Comparison of ENCODE assay signal across 8 cellular contexts in genomic region chr6:86937219-86938079, GRCh38. TPM values are rescaled to one million over a fixed set of nuclear protein-coding genes. Genes with fewer than 3 reads are reported as not detected.
DNase-seq lines count a peak whose midpoint lies in the region; ATAC-seq, FAIRE-seq and TF ChIP-seq lines count a peak whose summit lies in the region.

Gene HTR1E, plus strand, starts transcription at chr6:86937528. Its CDS starts 77,807 bp downstream, at chr6:87015335.

- in situ Hi-C loops in HepG2 (cut with HindIII; ENCODE audit: extremely low pct_ligation_motif_present, low pct_unique_long_range_greater_than_20kb) = no loop called here

- H3K9ac ChIP-seq in HepG2 (ENCODE audit: insufficient read depth, low read depth, low read length) = no peak within 1 kb of the TSS

- H3K27ac ChIP-seq in breast epithelium (no peak within 1 kb of the TSS), HepG2 (ENCODE audit: extremely low read length, insufficient read depth, low read length) (no peak within 1 kb of the TSS), thoracic aorta (no peak within 1 kb of the TSS), small intestine (ENCODE audit: low read depth in 1 of 2, low read length in 1 of 2) (no peak within 1 kb of the TSS)

- intact Hi-C loops in breast epithelium (cut with DNase I; ENCODE audit: low total_unique reads) (no loop called here), HepG2 (cut with micrococcal nuclease; ENCODE audit: unreplicated experiment) (loop anchor here (5.0 to 10.0 kb wide), 2 partner anchors 80 to 1183 kb away; no protein-coding TSS in a partner anchor)

- ATAC-seq in HG02759 (IDR thresholded peaks at IDR 0.05; ENCODE audit: unreplicated experiment) (peak; percentile 78), HepG2 (peak; percentile 98), thoracic aorta (ENCODE audit: insufficient number of reproducible peaks, low FRiP score, low read depth) (no peak)

- peak within 1 kb of the TSS; percentile 86 for H3K4me2 ChIP-seq in HepG2 (ENCODE audit: low read depth, low read length)

- H2AFZ ChIP-seq in HepG2 (ENCODE audit: low read length) = no peak within 1 kb of the TSS

- no peaks in the 10 kb centered on the region for H3K79me2 ChIP-seq in HepG2 (ENCODE audit: insufficient read depth, low read length)

- H3K9me3 ChIP-seq in breast epithelium (no peaks in the 10 kb centered on the region), HepG2 (ENCODE audit: low read length) (no peaks in the 10 kb centered on the region), thoracic aorta (no peaks in the 10 kb centered on the region), small intestine (ENCODE audit: control insufficient read depth, low read depth) (no peaks in the 10 kb centered on the region)

- TF ChIP-seq POLR2A in breast epithelium (IDR thresholded peaks at IDR 0.05) = no peak
- TF ChIP-seq POLR2A in HepG2 (IDR thresholded peaks at IDR 0.05; ENCODE audit: insufficient read depth in 1 of 2, low read depth in 2 of 2, low read length in 2 of 2) = no peak

- TF ChIP-seq EP300 in HepG2 (IDR thresholded peaks at IDR 0.05; ENCODE audit: low read depth in 2 of 2, low read length in 2 of 2) (no peak), HepG2 (CRISPR knock-in tag; IDR thresholded peaks at IDR 0.05; ENCODE audit: borderline replicate concordance) (no peak)

- peak in 2 of 3 donors; percentile 10 to 40 for TF ChIP-seq CTCF in breast epithelium (IDR thresholded peaks at IDR 0.05)
- TF ChIP-seq CTCF in HepG2 (CRISPR knock-in tag; IDR thresholded peaks at IDR 0.05) = peak; percentile 87
- TF ChIP-seq CTCF in thoracic aorta (IDR thresholded peaks at IDR 0.05) = peak; percentile 37

- H3K4me3 ChIP-seq in breast epithelium (peak within 1 kb of the TSS in 2 of 3 donors; percentile 33 to 61), HepG2 (replicated peaks in 1 of 3; ENCODE audit: insufficient read depth in 1 of 3, low read depth in 2 of 3, low read length in 3 of 3) (peak within 1 kb of the TSS; percentile 14 to 67 (median 45); a peak in 5 of 6 replicates), thoracic aorta (peak within 1 kb of the TSS; percentile 57), small intestine (ENCODE audit: low read depth in 1 of 2, low read length in 2 of 2) (no peak within 1 kb of the TSS)

- H3K27me3 ChIP-seq in breast epithelium = peaks cover 0 to 17% of the 10 kb centered on the region in 2 donors
- H3K27me3 ChIP-seq in HepG2 (ENCODE audit: control insufficient read depth in 1 of 2, insufficient read depth in 2 of 2, low read length in 2 of 2) = no peaks in the 10 kb centered on the region
- no peaks in the 10 kb centered on the region for H3K27me3 ChIP-seq in thoracic aorta (replicated peaks; ENCODE audit: insufficient read depth)
- H3K27me3 ChIP-seq in small intestine (ENCODE audit: control insufficient read depth in 2 of 2, insufficient read depth in 2 of 2, low read length in 2 of 2) = peaks cover 3 to 11% of the 10 kb centered on the region in 2 donors

- CTCF ChIA-PET in HepG2 (lab: Yijun Ruan, JAX; ENCODE audit: low intra/inter-chr PET ratio, low total read pairs) = no interaction called here

- H4K20me1 ChIP-seq in HepG2 (ENCODE audit: insufficient read depth, low read length) = no peaks in the 10 kb centered on the region

- no peaks in the 10 kb centered on the region for H3K36me3 ChIP-seq in breast epithelium
- H3K36me3 ChIP-seq in HepG2 (replicated peaks in 1 of 2; ENCODE audit: control insufficient read depth in 1 of 2, insufficient read depth in 2 of 2, low read length in 2 of 2) = no peaks in the 10 kb centered on the region
- no peaks in the 10 kb centered on the region for H3K36me3 ChIP-seq in thoracic aorta
- no peaks in the 10 kb centered on the region for H3K36me3 ChIP-seq in small intestine (ENCODE audit: control insufficient read depth in 2 of 2, insufficient read depth in 2 of 2, low read length in 2 of 2)

- 0 out of 2 replicates have a peak, but pooled peaks have one; percentile 41 for TF ChIP-seq RAD21 in HepG2 (CRISPR knock-in tag; IDR thresholded peaks at IDR 0.05)

- BruUV-seq in HepG2 (replicated peaks; lab: Mats Ljungman, UMichigan) = no TSS peak

- DNase-seq in activated T-cell treated with anti-CD3 and anti-CD28 coated beads, Interleukin-2, amount 50 U/mL, for 48 hours = peak; percentile 28 to 38
- no peak for DNase-seq in activated T-cell treated with anti-CD3 and anti-CD28 coated beads for 4 hours
- DNase-seq in NCI-H510A treated with DMSO at 0.1 percent for 48 hours (lab: John Stamatoyannopoulos, UW) = peak; percentile 75
- DNase-seq in breast epithelium (ENCODE audit: low spot score in 2 of 2) = peak in 1 of 2 donors; percentile 15
- peak; percentile 42 for DNase-seq in HepG2 (ENCODE audit: low spot score)
- DNase-seq in thoracic aorta (ENCODE audit: low spot score) = no peak
- no peak for DNase-seq in small intestine

- peak; percentile 28 for FAIRE-seq in HepG2 (lab: Jason Lieb, UNC)
- FAIRE-seq in small intestine (lab: Jason Lieb, UNC) = no peak

- WGBS in HepG2 (ENCODE audit: low lambda C conversion rate) = under 1% methylated on average over 39 of the region's 55 CpGs
- WGBS in small intestine, 3 donors = 4 to 8% (median 5%) methylated on average over 55 of the region's 55 CpGs

- no peaks in the 10 kb centered on the region for H3K4me1 ChIP-seq in breast epithelium
- peaks cover 21% of the 10 kb centered on the region for H3K4me1 ChIP-seq in HepG2 (ENCODE audit: insufficient read depth, low read length)
- H3K4me1 ChIP-seq in thoracic aorta (ENCODE audit: control insufficient read depth in 1 of 2, low read depth in 2 of 2) = no peaks in the 10 kb centered on the region
- no peaks in the 10 kb centered on the region for H3K4me1 ChIP-seq in small intestine (ENCODE audit: control insufficient read depth in 2 of 2, insufficient read depth in 1 of 2, low read depth in 1 of 2, low read length in 1 of 2)

- POLR2A ChIA-PET in HepG2 (lab: Yijun Ruan, JAX) = no interaction called here

TF ChIP-seq in HepG2, 621 proteins besides CTCF, POLR2A, EP300 and RAD21 (continues in another document):
- TF ChIP-seq YY1 (IDR thresholded peaks at IDR 0.05; ENCODE audit: insufficient read depth, insufficient replicate concordance, low read depth, low read length) = peak; percentile 35
- no peak for TF ChIP-seq ZFP36 (IDR thresholded peaks at IDR 0.05; ENCODE audit: borderline replicate concordance, low read depth, low read length, partially characterized antibody)
- peak; percentile 31; the same call in 1 of the 2 replicates for TF ChIP-seq ZNF605 (CRISPR knock-in tag; IDR thresholded peaks at IDR 0.05)
- TF ChIP-seq HNF4A (CRISPR knock-in tag; IDR thresholded peaks at IDR 0.05) = peak; percentile 58
- TF ChIP-seq, protein P1, sequence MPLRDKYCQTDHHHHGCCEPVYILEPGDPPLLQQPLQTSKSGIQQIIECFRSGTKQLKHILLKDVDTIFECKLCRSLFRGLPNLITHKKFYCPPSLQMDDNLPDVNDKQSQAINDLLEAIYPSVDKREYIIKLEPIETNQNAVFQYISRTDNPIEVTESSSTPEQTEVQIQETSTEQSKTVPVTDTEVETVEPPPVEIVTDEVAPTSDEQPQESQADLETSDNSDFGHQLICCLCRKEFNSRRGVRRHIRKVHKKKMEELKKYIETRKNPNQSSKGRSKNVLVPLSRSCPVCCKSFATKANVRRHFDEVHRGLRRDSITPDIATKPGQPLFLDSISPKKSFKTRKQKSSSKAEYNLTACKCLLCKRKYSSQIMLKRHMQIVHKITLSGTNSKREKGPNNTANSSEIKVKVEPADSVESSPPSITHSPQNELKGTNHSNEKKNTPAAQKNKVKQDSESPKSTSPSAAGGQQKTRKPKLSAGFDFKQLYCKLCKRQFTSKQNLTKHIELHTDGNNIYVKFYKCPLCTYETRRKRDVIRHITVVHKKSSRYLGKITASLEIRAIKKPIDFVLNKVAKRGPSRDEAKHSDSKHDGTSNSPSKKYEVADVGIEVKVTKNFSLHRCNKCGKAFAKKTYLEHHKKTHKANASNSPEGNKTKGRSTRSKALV (CRISPR knock-in tag; IDR thresholded peaks at IDR 0.05) = peak; percentile 85

RNA-seq across cellular contexts. Expression of gene HTR1E, which starts in this region (rescaled TPM):
- total RNA-seq in breast epithelium (not detected), HepG2 (2016; rRNA removed; fragmentation: Illumina TruSeq; extraction: Trizol) (not detected in 2 replicates), thoracic aorta (not detected)
- total RNA-seq in HepG2 (2016; cell fraction: cytosol; rRNA removed; fragmentation: Illumina TruSeq; extraction: Trizol; ENCODE audit: low read depth) = not detected in 2 replicates
- not detected in 2 replicates for total RNA-seq in HepG2 (2016; cell fraction: insoluble cytoplasmic fraction; rRNA removed; fragmentation: Illumina TruSeq; extraction: Trizol)
- total RNA-seq in HepG2 (2016; cell fraction: membrane; rRNA removed; fragmentation: Illumina TruSeq; extraction: Trizol) = not detected in 2 replicates
- not detected in 2 replicates for total RNA-seq in HepG2 (2016; cell fraction: nucleus; rRNA removed; fragmentation: Illumina TruSeq; extraction: Trizol)
- polyA plus RNA-seq in HepG2 (2011; rRNA removed) (not detected in 2 replicates), small intestine (not detected)
- not detected in 2 replicates for polyA plus RNA-seq in HepG2 (2011; cell fraction: cytosol; rRNA removed)
- not detected in 2 replicates for polyA plus RNA-seq in HepG2 (2011; cell fraction: nucleus; rRNA removed)
- not detected in 2 replicates for polyA plus RNA-seq in HepG2 (2012)
- polyA plus RNA-seq in HepG2 (2016; cell fraction: cytosol; fragmentation: Illumina TruSeq; extraction: Trizol; ENCODE audit: low read depth) = not detected in 2 replicates
- not detected in 2 replicates for polyA plus RNA-seq in HepG2 (2016; cell fraction: insoluble cytoplasmic fraction; fragmentation: Illumina TruSeq; extraction: Trizol; ENCODE audit: low read depth)
- not detected in 2 replicates for polyA plus RNA-seq in HepG2 (2016; cell fraction: membrane; fragmentation: Illumina TruSeq; extraction: Trizol; ENCODE audit: low read depth)
- polyA plus RNA-seq in HepG2 (2016; cell fraction: nucleus; fragmentation: Illumina TruSeq; extraction: Trizol; ENCODE audit: insufficient read depth, low read depth) = not detected in 2 replicates
- polyA minus RNA-seq in HepG2 (2011; rRNA and poly(A)+ RNA removed; ENCODE audit: low replicate concordance) = not detected in 2 replicates
- polyA minus RNA-seq in HepG2 (2011; cell fraction: cytosol; rRNA and poly(A)+ RNA removed) = not detected in 2 replicates
- polyA minus RNA-seq in HepG2 (2011; cell fraction: nucleus; rRNA and poly(A)+ RNA removed) = not detected in 2 replicates

Comparison
In these comparisons a context has a peak if more than half of its experiments do, and no peak if none do; other contexts are left out.
1. DNase-seq: peak in activated T-cell treated with anti-CD3 and anti-CD28 coated beads, Interleukin-2, amount 50 U/mL, for 48 hours (2 of 2) and NCI-H510A treated with DMSO at 0.1 percent for 48 hours (single experiment); none in activated T-cell treated with anti-CD3 and anti-CD28 coated beads for 4 hours (single experiment), thoracic aorta (single experiment) and small intestine (single experiment).
2. Peak in DNase-seq, ATAC-seq, H3K4me3 ChIP-seq and H3K4me2 ChIP-seq in HepG2; RNA of the gene not detected or under 1 TPM.
3. H3K4me3 ChIP-seq: peak in breast epithelium (2 of 3) and thoracic aorta (single experiment); none in small intestine (0 of 2).
4. CTCF ChIP-seq: peak in every context shown above with its lines; median percentile 87 in HepG2; 37 in thoracic aorta; 25 in breast epithelium.